In genomic region chr9:104758974-104759373, GRCh38 we compare ENCODE assay signal across 18 cellular contexts. TPM values are rescaled to one million over a fixed set of nuclear protein-coding genes. Genes with fewer than 3 reads are reported as not detected.
A peak's percentile ranks its signal among the peaks of the same experiment; 100 is the strongest.
DNase-seq lines count a peak whose midpoint lies in the region; ATAC-seq, FAIRE-seq and TF ChIP-seq lines count a peak whose summit lies in the region.
"Had no signal": no experiment of that assay in that cellular context is flagged by ENCODE, and none has a peak within 500 bp of the region (broad histone marks: within the 10 kb centered on the region; RNA-seq: fewer than 3 reads in every experiment).

No MANE protein-coding gene starts in this region.

- intact Hi-C loops in ovary (cut with DNase I) = no loop called here

- no peak for TF ChIP-seq EP300 in ovary (IDR thresholded peaks at IDR 0.05)

- peak; percentile 40 for ATAC-seq in HG02642 (IDR thresholded peaks at IDR 0.05; ENCODE audit: poor library complexity, unreplicated experiment)

- no peaks in the 10 kb centered on the region for H3K4me1 ChIP-seq in ovary (ENCODE audit: insufficient read depth)
- H3K4me1 ChIP-seq: Peyer's patch had no signal

- WGBS in ovary, 3 donors = 34 to 44% (median 41%) methylated on average over 3 of the region's 3 CpGs

- FAIRE-seq in GM12891 (lab: Jason Lieb, UNC) (peak; percentile 69), islet of Langerhans (lab: Jason Lieb, UNC) (peak; percentile 91)
- FAIRE-seq: small intestine had no signal

- H3K36me3 ChIP-seq in ovary = no peaks in the 10 kb centered on the region

- no peak overlapping the region for H3K27ac ChIP-seq in ovary
- H3K27ac ChIP-seq: neutrophil, Peyer's patch had no signal

- no peaks in the 10 kb centered on the region for H3K27me3 ChIP-seq in ovary
- H3K27me3 ChIP-seq: neutrophil, Peyer's patch had no signal

- DNase-seq in GM12891 (ENCODE audit: insufficient read length, low spot score) (no peak), NCI-H524 (lab: John Stamatoyannopoulos, UW) (peak; percentile 24 to 68), ovary (no peak), iPS-NIHi7 (ENCODE audit: extremely low spot score) (no peak), NCI-H2081 treated with DMSO at 0.1 percent for 48 hours (lab: John Stamatoyannopoulos, UW) (no peak)
- DNase-seq in activated naive CD4-positive, alpha-beta T cell (lab: John Stamatoyannopoulos, UW) = no peak
- DNase-seq: activated CD4-positive, alpha-beta T cell treated with anti-CD3 and anti-CD28 coated beads for 4 hours; C1 segment of cervical spinal cord; erythroblast; KG1; NCI-H2227 treated with DMSO at 0.1 percent for 48 hours; Peyer's patch; small intestine; substantia nigra; T-helper 2 cell had no signal

- H3K9me3 ChIP-seq in ovary = no peaks in the 10 kb centered on the region
- H3K9me3 ChIP-seq: neutrophil, Peyer's patch had no signal

- TF ChIP-seq CTCF in ovary (IDR thresholded peaks at IDR 0.05) = no peak

- no peak overlapping the region for H3K4me3 ChIP-seq in ovary
- H3K4me3 ChIP-seq: Peyer's patch had no signal

- no peak for TF ChIP-seq POLR2A in GM12891 (IDR thresholded peaks at IDR 0.05; ENCODE audit: low read depth, low read length)
- no peak for TF ChIP-seq POLR2A in ovary (IDR thresholded peaks at IDR 0.05)

TF ChIP-seq in GM12891, 5 proteins besides CTCF, POLR2A, EP300 and RAD21:
- TF ChIP-seq POU2F2 (IDR thresholded peaks at IDR 0.05; ENCODE audit: low read depth, low read length) = no peak

RNA-seq across cellular contexts. Expression of gene NIPSNAP3B, which starts 5.0 kb away (rescaled TPM):
- polyA plus RNA-seq in GM12891 (2012; ENCODE audit: low read depth, missing spikeins) = 0.89 TPM
- 1 to 10 TPM; 2.9 to 7.1 (median 6.0) TPM for total RNA-seq in ovary
- polyA plus RNA-seq in ovary = 1 to 10 TPM; 3.1 to 5.4 TPM

RNA-seq across cellular contexts. Expression of gene NIPSNAP3A, which starts 11.5 kb away (rescaled TPM):
- polyA plus RNA-seq in GM12891 (2012; ENCODE audit: low read depth, missing spikeins) = 14.6 TPM
- total RNA-seq in ovary = 10 to 100 TPM; 12.6 to 22.8 (median 17.4) TPM
- 10 to 100 TPM; 16.0 to 20.7 TPM for polyA plus RNA-seq in ovary

Comparison
In these comparisons a context has a peak if more than half of its experiments do, and no peak if none do; other contexts are left out.
1. DNase-seq: peak in NCI-H524 (2 of 2); none in GM12891 (single experiment), activated naive CD4-positive, alpha-beta T cell (0 of 4), ovary (0 of 5), iPS-NIHi7 (single experiment) and NCI-H2081 treated with DMSO at 0.1 percent for 48 hours (single experiment).